ENCODE assay signal across 8 cellular contexts in genomic region chr3:146503459-146504202, GRCh38. TPM values are rescaled to one million over a fixed set of nuclear protein-coding genes. Genes with fewer than 3 reads are reported as not detected.
DNase-seq lines count a peak whose midpoint lies in the region; ATAC-seq and TF ChIP-seq lines count a peak whose summit lies in the region.

No MANE protein-coding gene starts in this region.

- no peaks in the 10 kb centered on the region for H3K9me3 ChIP-seq in liver (ENCODE audit: control insufficient read depth in 4 of 4, low read length in 3 of 4)

- H3K4me1 Mint-ChIP-seq in WTC11 = peaks cover 58% of the 10 kb centered on the region

- H3K9ac ChIP-seq in liver (ENCODE audit: low read depth in 1 of 2, low read length in 2 of 2) = no peak overlapping the region

- H3K27me3 Mint-ChIP-seq in WTC11 (ENCODE audit: low read depth) = no peaks in the 10 kb centered on the region

- H3K27ac ChIP-seq in liver (ENCODE audit: low read depth in 1 of 2, low read length in 2 of 2) = no peak overlapping the region

- TF ChIP-seq CTCF in GM06990 (IDR thresholded peaks at IDR 0.05; ENCODE audit: insufficient read depth, low read length, poor library complexity, severe bottlenecking) = no peak
- TF ChIP-seq CTCF in WTC11 (IDR thresholded peaks at IDR 0.05) = no peak
- peak; percentile 14 for TF ChIP-seq CTCF in liver (IDR thresholded peaks at IDR 0.05; ENCODE audit: low read depth, low read length, missing input control)

- H3K36me3 ChIP-seq in GM06990 (ENCODE audit: control insufficient read depth, insufficient read depth, low read length) = no peaks in the 10 kb centered on the region
- no peaks in the 10 kb centered on the region for H3K36me3 ChIP-seq in liver (ENCODE audit: control insufficient read depth in 4 of 4, insufficient read depth in 3 of 4, low read depth in 1 of 4, low read length in 3 of 4)
- no peaks in the 10 kb centered on the region for H3K36me3 ChIP-seq in H7 (replicated peaks; ENCODE audit: control insufficient read depth, insufficient read depth, low read length)

- CTCF ChIA-PET in WTC11 (lab: Charles Lee) = no interaction called here

- H3K4me3 ChIP-seq in GM06990 (replicated peaks; ENCODE audit: low read depth, low read length) (no peak overlapping the region), liver (ENCODE audit: low read depth in 1 of 3, low read length in 3 of 3) (no peak overlapping the region), H7 (ENCODE audit: insufficient read depth, low read depth, low read length) (no peak overlapping the region)

- POLR2A ChIA-PET in WTC11 (lab: Charles Lee) = no interaction called here

- peaks cover 19% of the 10 kb centered on the region for H3K9me3 Mint-ChIP-seq in WTC11

- ATAC-seq in GM21447 (IDR thresholded peaks at IDR 0.05; ENCODE audit: unreplicated experiment) (peak; percentile 93), HG03565 (IDR thresholded peaks at IDR 0.05; ENCODE audit: unreplicated experiment) (peak; percentile 98), WTC11 (peak; percentile 14)

- DNase-seq in GM06990 (ENCODE audit: extremely low read depth, insufficient read length) = peak; percentile 63
- DNase-seq in WTC11 (ENCODE audit: low spot score) = no peak
- DNase-seq in H7 = no peak
- no peak for DNase-seq in activated gamma-delta T cell (lab: John Stamatoyannopoulos, UW)
- no peak for DNase-seq in activated CD8-positive, alpha-beta memory T cell treated with anti-CD3 and anti-CD28 coated beads for 24 hours

- H3K4me1 ChIP-seq in liver (ENCODE audit: control insufficient read depth in 4 of 4, insufficient read depth in 4 of 4, low read length in 3 of 4) = peaks cover 0 to 11% (median 7%) of the 10 kb centered on the region in 4 donors

- 93% methylated on average over 12 of the region's 12 CpGs for WGBS in liver

- peak overlapping the region; percentile 91 for H3K27ac Mint-ChIP-seq in WTC11

- peak; percentile 16 to 48 for TF ChIP-seq RAD21 in liver (IDR thresholded peaks at IDR 0.05)

- H3K27me3 ChIP-seq in GM06990 (replicated peaks; ENCODE audit: control insufficient read depth, insufficient read depth, low read length) (no peaks in the 10 kb centered on the region), liver (ENCODE audit: control insufficient read depth in 4 of 4, insufficient read depth in 4 of 4, low read length in 3 of 4) (no peaks in the 10 kb centered on the region), H7 (ENCODE audit: control insufficient read depth, insufficient read depth, low read length) (no peaks in the 10 kb centered on the region)

- no peak overlapping the region for H3K4me3 Mint-ChIP-seq in WTC11

- H3K36me3 Mint-ChIP-seq in WTC11 = peaks cover 6% of the 10 kb centered on the region; the same call in 1 of the 2 replicates

TF ChIP-seq in WTC11, 78 proteins besides CTCF, POLR2A, EP300 and RAD21 (continues in another document):
- TF ChIP-seq, protein P1, sequence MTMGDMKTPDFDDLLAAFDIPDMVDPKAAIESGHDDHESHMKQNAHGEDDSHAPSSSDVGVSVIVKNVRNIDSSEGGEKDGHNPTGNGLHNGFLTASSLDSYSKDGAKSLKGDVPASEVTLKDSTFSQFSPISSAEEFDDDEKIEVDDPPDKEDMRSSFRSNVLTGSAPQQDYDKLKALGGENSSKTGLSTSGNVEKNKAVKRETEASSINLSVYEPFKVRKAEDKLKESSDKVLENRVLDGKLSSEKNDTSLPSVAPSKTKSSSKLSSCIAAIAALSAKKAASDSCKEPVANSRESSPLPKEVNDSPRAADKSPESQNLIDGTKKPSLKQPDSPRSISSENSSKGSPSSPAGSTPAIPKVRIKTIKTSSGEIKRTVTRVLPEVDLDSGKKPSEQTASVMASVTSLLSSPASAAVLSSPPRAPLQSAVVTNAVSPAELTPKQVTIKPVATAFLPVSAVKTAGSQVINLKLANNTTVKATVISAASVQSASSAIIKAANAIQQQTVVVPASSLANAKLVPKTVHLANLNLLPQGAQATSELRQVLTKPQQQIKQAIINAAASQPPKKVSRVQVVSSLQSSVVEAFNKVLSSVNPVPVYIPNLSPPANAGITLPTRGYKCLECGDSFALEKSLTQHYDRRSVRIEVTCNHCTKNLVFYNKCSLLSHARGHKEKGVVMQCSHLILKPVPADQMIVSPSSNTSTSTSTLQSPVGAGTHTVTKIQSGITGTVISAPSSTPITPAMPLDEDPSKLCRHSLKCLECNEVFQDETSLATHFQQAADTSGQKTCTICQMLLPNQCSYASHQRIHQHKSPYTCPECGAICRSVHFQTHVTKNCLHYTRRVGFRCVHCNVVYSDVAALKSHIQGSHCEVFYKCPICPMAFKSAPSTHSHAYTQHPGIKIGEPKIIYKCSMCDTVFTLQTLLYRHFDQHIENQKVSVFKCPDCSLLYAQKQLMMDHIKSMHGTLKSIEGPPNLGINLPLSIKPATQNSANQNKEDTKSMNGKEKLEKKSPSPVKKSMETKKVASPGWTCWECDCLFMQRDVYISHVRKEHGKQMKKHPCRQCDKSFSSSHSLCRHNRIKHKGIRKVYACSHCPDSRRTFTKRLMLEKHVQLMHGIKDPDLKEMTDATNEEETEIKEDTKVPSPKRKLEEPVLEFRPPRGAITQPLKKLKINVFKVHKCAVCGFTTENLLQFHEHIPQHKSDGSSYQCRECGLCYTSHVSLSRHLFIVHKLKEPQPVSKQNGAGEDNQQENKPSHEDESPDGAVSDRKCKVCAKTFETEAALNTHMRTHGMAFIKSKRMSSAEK (CRISPR knock-in tag; IDR thresholded peaks at IDR 0.05; ENCODE audit: borderline replicate concordance) = no peak
- TF ChIP-seq TP53 (CRISPR knock-in tag; IDR thresholded peaks at IDR 0.05) = no peak
- no peak for TF ChIP-seq ZNF416 (CRISPR knock-in tag; IDR thresholded peaks at IDR 0.05)
- no peak for TF ChIP-seq ATF2 (CRISPR knock-in tag; IDR thresholded peaks at IDR 0.05; ENCODE audit: borderline replicate concordance, low read depth)

TF ChIP-seq in liver, 16 proteins besides CTCF, POLR2A, EP300 and RAD21:
- TF ChIP-seq FOXA1 (IDR thresholded peaks at IDR 0.05) (no peak), JUND (IDR thresholded peaks at IDR 0.05) (no peak), SP1 (IDR thresholded peaks at IDR 0.05) (no peak), MAX (IDR thresholded peaks at IDR 0.05) (no peak), HNF4G (IDR thresholded peaks at IDR 0.05) (no peak), HNF4A (conservative IDR thresholded peaks at IDR 0.05) (no peak)
- TF ChIP-seq, protein P2, sequence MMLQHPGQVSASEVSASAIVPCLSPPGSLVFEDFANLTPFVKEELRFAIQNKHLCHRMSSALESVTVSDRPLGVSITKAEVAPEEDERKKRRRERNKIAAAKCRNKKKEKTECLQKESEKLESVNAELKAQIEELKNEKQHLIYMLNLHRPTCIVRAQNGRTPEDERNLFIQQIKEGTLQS (IDR thresholded peaks at IDR 0.05) = no peak

RNA-seq across cellular contexts. Expression of gene PLSCR2, which starts 34.3 kb away (rescaled TPM):
- 0.18 to 0.39 TPM (median 0.23 TPM) in 3 replicates for total RNA-seq in WTC11 (2021)
- total RNA-seq in liver = under 1 TPM in 1 of 2 donors, not detected in 1; 0.25 TPM
- not detected for polyA plus RNA-seq in liver
- 5.1 TPM in 1 of 2 replicates, not detected in the other for total RNA-seq in H7 (2014; rRNA removed; shearing (Covaris generic))

RNA-seq across cellular contexts. Expression of gene PLSCR1, which starts 40.8 kb away (rescaled TPM):
- 44.4 to 58.1 TPM (median 48.1 TPM) in 3 replicates for total RNA-seq in WTC11 (2021)
- total RNA-seq in liver = 10 to 100 TPM; 30.2 to 76.4 TPM
- polyA plus RNA-seq in liver = 10 to 100 TPM; 31.0 to 37.7 TPM
- 60.2 and 75.2 TPM in 2 replicates for total RNA-seq in H7 (2014; rRNA removed; shearing (Covaris generic))

Comparison
In these comparisons a context has a peak if more than half of its experiments do, and no peak if none do; other contexts are left out.
1. ATAC-seq: peak in every context shown above with its lines; median percentile 98 in HG03565; 93 in GM21447; 14 in WTC11.